Comparison of ENCODE assay signal across 8 cellular contexts in genomic region chr22:50532353-50532700, GRCh38. TPM values are rescaled to one million over a fixed set of nuclear protein-coding genes. Genes with fewer than 3 reads are reported as not detected.
DNase-seq lines count a peak whose midpoint lies in the region; ATAC-seq, FAIRE-seq and TF ChIP-seq lines count a peak whose summit lies in the region.

No MANE protein-coding gene starts in this region.

- peak overlapping the region; percentile 100 for H3K27ac Mint-ChIP-seq in activated CD8-positive, alpha-beta memory T cell treated with anti-CD3 and anti-CD28 coated beads, Interleukin-2, amount 10 ng/mL, durations not matched to agents 7 days and 5 days
- H3K27ac Mint-ChIP-seq in astrocyte (ENCODE audit: unreplicated experiment) = peak overlapping the region; percentile 69

- no peak for ATAC-seq in activated CD8-positive, alpha-beta memory T cell treated with anti-CD3 and anti-CD28 coated beads, Interleukin-2, amount 10 ng/mL, durations not matched to agents 7 days and 5 days
- ATAC-seq in left lung = no peak
- ATAC-seq in HG03280 (IDR thresholded peaks at IDR 0.05; ENCODE audit: unreplicated experiment) = no peak

- CTCF ChIA-PET in activated CD8-positive, alpha-beta memory T cell treated with anti-CD3 and anti-CD28 coated beads, Interleukin-2, amount 10 ng/mL, durations not matched to agents 7 days and 5 days (lab: Charles Lee) = interaction anchor here (0.8 to 3.3 kb wide), 7 partner anchors 13 to 88 kb away, joined by 3 to 21 read pairs (median 5); partner anchors contain the start of genes KLHDC7B, LMF2, NCAPH2 and SYCE3

- no peak for TF ChIP-seq CTCF in astrocyte (IDR thresholded peaks at IDR 0.05; ENCODE audit: insufficient read depth, low read depth, low read length)
- no peak for TF ChIP-seq CTCF in left lung (IDR thresholded peaks at IDR 0.05)
- TF ChIP-seq CTCF in thyroid gland (IDR thresholded peaks at IDR 0.05) = no peak

- no peaks in the 10 kb centered on the region for H3K9me3 Mint-ChIP-seq in activated CD8-positive, alpha-beta memory T cell treated with anti-CD3 and anti-CD28 coated beads, Interleukin-2, amount 10 ng/mL, durations not matched to agents 7 days and 5 days (ENCODE audit: low read depth)
- H3K9me3 Mint-ChIP-seq in astrocyte (ENCODE audit: unreplicated experiment) = peaks cover 7% of the 10 kb centered on the region

- H3K27me3 ChIP-seq in astrocyte (ENCODE audit: insufficient read depth, low read length) (peaks cover 30% of the 10 kb centered on the region), left lung (no peaks in the 10 kb centered on the region), thyroid gland (no peaks in the 10 kb centered on the region)

- 8 to 34% methylated on average over 8 to 15 of the region's 17 CpGs for WGBS in thyroid gland, 2 donors

- FAIRE-seq in astrocyte (lab: Jason Lieb, UNC) = no peak

- H3K4me1 Mint-ChIP-seq in activated CD8-positive, alpha-beta memory T cell treated with anti-CD3 and anti-CD28 coated beads, Interleukin-2, amount 10 ng/mL, durations not matched to agents 7 days and 5 days = peaks cover 50% of the 10 kb centered on the region
- no peaks in the 10 kb centered on the region for H3K4me1 Mint-ChIP-seq in astrocyte (ENCODE audit: low read depth, unreplicated experiment)

- H3K4me3 ChIP-seq in astrocyte (ENCODE audit: insufficient read depth, low read depth, low read length) = no peak overlapping the region
- H3K4me3 ChIP-seq in left lung = peak overlapping the region; percentile 71 to 85
- peak overlapping the region in 1 of 3 donors; percentile 81 for H3K4me3 ChIP-seq in thyroid gland (replicated peaks in 1 of 3)

- H3K79me2 ChIP-seq in astrocyte (ENCODE audit: insufficient read depth, low read length) = no peaks in the 10 kb centered on the region

- peak; percentile 58 for DNase-seq in activated CD8-positive, alpha-beta memory T cell treated with anti-CD3 and anti-CD28 coated beads, Interleukin-2, amount 10 ng/mL, durations not matched to agents 7 days and 5 days
- no peak for DNase-seq in activated CD8-positive, alpha-beta memory T cell treated with anti-CD3 and anti-CD28 coated beads, Interleukin-2, amount 50 U/mL, for 4 hours
- DNase-seq in astrocyte (ENCODE audit: low read depth) (no peak), left lung (peak; percentile 70 to 87), thyroid gland (no peak), GF-D8 (lab: John Stamatoyannopoulos, UW) (no peak)
- DNase-seq in activated CD4-positive, CD25-positive, alpha-beta regulatory T cell (lab: John Stamatoyannopoulos, UW) = no peak

- intact Hi-C loops in left lung (cut with DNase I) = no loop called here
- intact Hi-C loops in thyroid gland (cut with DNase I) = no loop called here

- peak overlapping the region; percentile 94 for H3K4me3 Mint-ChIP-seq in activated CD8-positive, alpha-beta memory T cell treated with anti-CD3 and anti-CD28 coated beads, Interleukin-2, amount 10 ng/mL, durations not matched to agents 7 days and 5 days
- peak overlapping the region; percentile 76 for H3K4me3 Mint-ChIP-seq in astrocyte (ENCODE audit: unreplicated experiment)

- H3K36me3 Mint-ChIP-seq in activated CD8-positive, alpha-beta memory T cell treated with anti-CD3 and anti-CD28 coated beads, Interleukin-2, amount 10 ng/mL, durations not matched to agents 7 days and 5 days = peaks cover 13% of the 10 kb centered on the region
- peaks cover 2% of the 10 kb centered on the region for H3K36me3 Mint-ChIP-seq in astrocyte (ENCODE audit: low read depth, unreplicated experiment)

- H3K27ac ChIP-seq in astrocyte (ENCODE audit: low read depth, low read length) = no peak overlapping the region
- H3K27ac ChIP-seq in left lung = peak overlapping the region; percentile 99
- peak overlapping the region; percentile 81 to 99 (median 85) for H3K27ac ChIP-seq in thyroid gland

- no peaks in the 10 kb centered on the region for H3K36me3 ChIP-seq in astrocyte (ENCODE audit: insufficient read depth, low read length)
- peaks cover 0 to 18% of the 10 kb centered on the region in 2 donors for H3K36me3 ChIP-seq in left lung
- no peaks in the 10 kb centered on the region for H3K36me3 ChIP-seq in thyroid gland

- no peak overlapping the region for H2AFZ ChIP-seq in astrocyte (ENCODE audit: low read depth, low read length)

- H3K4me2 ChIP-seq in astrocyte (ENCODE audit: low read length) = peak overlapping the region; percentile 70

- H3K9ac ChIP-seq in astrocyte (ENCODE audit: low read length) = no peak overlapping the region

- H3K27me3 Mint-ChIP-seq in activated CD8-positive, alpha-beta memory T cell treated with anti-CD3 and anti-CD28 coated beads, Interleukin-2, amount 10 ng/mL, durations not matched to agents 7 days and 5 days = no peaks in the 10 kb centered on the region
- H3K27me3 Mint-ChIP-seq in astrocyte (ENCODE audit: low read depth, unreplicated experiment) = peaks cover 12% of the 10 kb centered on the region

- H3K4me1 ChIP-seq in astrocyte (ENCODE audit: insufficient read depth, low read length) (peaks cover 11% of the 10 kb centered on the region), left lung (peaks cover 0 to 75% of the 10 kb centered on the region in 2 donors), thyroid gland (peaks cover 25 to 38% of the 10 kb centered on the region in 2 donors)

- peaks cover 17% of the 10 kb centered on the region for H4K20me1 ChIP-seq in astrocyte (ENCODE audit: insufficient read depth, low read length)

- TF ChIP-seq POLR2A in thyroid gland (IDR thresholded peaks at IDR 0.05) = no peak

- H3K9me3 ChIP-seq in astrocyte (ENCODE audit: insufficient read depth, low read depth, low read length) (no peaks in the 10 kb centered on the region), left lung (no peaks in the 10 kb centered on the region), thyroid gland (no peaks in the 10 kb centered on the region)

RNA-seq across cellular contexts. Expression of gene TYMP, which starts 2.5 kb away (rescaled TPM):
- total RNA-seq in activated CD8-positive, alpha-beta memory T cell treated with anti-CD3 and anti-CD28 coated beads, Interleukin-2, amount 10 ng/mL, durations not matched to agents 7 days and 5 days = 100 to 1,000 TPM in 1 of 2 experiments, 10 to 100 TPM in 1; 93.1 to 108 TPM
- total RNA-seq in astrocyte (3.3 and 3.7 TPM in 2 replicates), left lung (100 to 1,000 TPM; 130 to 256 TPM), thyroid gland (10 to 100 TPM; 28.0 to 61.0 (median 33.6) TPM)

RNA-seq across cellular contexts. Expression of gene SCO2, which starts 6.9 kb away (rescaled TPM):
- total RNA-seq in activated CD8-positive, alpha-beta memory T cell treated with anti-CD3 and anti-CD28 coated beads, Interleukin-2, amount 10 ng/mL, durations not matched to agents 7 days and 5 days = 10 to 100 TPM in 1 of 2 experiments, 1 to 10 TPM in 1; 9.1 to 11.6 TPM
- total RNA-seq in astrocyte (1.8 and 5.5 TPM in 2 replicates), left lung (1 to 10 TPM; 2.3 to 3.1 TPM), thyroid gland (1 to 10 TPM in 3 of 4 donors, not detected in 1; 2.6 to 5.5 (median 2.9) TPM)

RNA-seq across cellular contexts. Expression of gene KLHDC7B, which starts 13.4 kb away (rescaled TPM):
- total RNA-seq in activated CD8-positive, alpha-beta memory T cell treated with anti-CD3 and anti-CD28 coated beads, Interleukin-2, amount 10 ng/mL, durations not matched to agents 7 days and 5 days = 10 to 100 TPM; 10.2 to 12.0 TPM
- total RNA-seq in astrocyte (0.32 and 1.9 TPM in 2 replicates), left lung (under 1 TPM; 0.29 to 0.73 TPM), thyroid gland (under 1 TPM in 1 of 4 donors, not detected in 3; 0.27 TPM)

RNA-seq across cellular contexts. Expression of gene NCAPH2, which starts 24.3 kb away (rescaled TPM):
- 100 to 1,000 TPM; 136 to 181 TPM for total RNA-seq in activated CD8-positive, alpha-beta memory T cell treated with anti-CD3 and anti-CD28 coated beads, Interleukin-2, amount 10 ng/mL, durations not matched to agents 7 days and 5 days
- 25.6 and 27.2 TPM in 2 replicates for total RNA-seq in astrocyte
- total RNA-seq in left lung = 10 to 100 TPM; 45.5 to 50.1 TPM
- 10 to 100 TPM; 39.6 to 47.5 (median 43.1) TPM for total RNA-seq in thyroid gland

RNA-seq across cellular contexts. Expression of gene LMF2, which starts 24.8 kb away (rescaled TPM):
- total RNA-seq in activated CD8-positive, alpha-beta memory T cell treated with anti-CD3 and anti-CD28 coated beads, Interleukin-2, amount 10 ng/mL, durations not matched to agents 7 days and 5 days = 100 to 1,000 TPM in 1 of 2 experiments, 10 to 100 TPM in 1; 98.6 to 138 TPM
- total RNA-seq in astrocyte = 93.2 and 111 TPM in 2 replicates
- 10 to 100 TPM; 73.1 to 76.4 TPM for total RNA-seq in left lung
- 100 to 1,000 TPM in 2 of 4 donors, 10 to 100 TPM in 2; 53.2 to 117 (median 96.6) TPM for total RNA-seq in thyroid gland

Comparison
In these comparisons a context has a peak if more than half of its experiments do, and no peak if none do; other contexts are left out.
1. DNase-seq: peak in activated CD8-positive, alpha-beta memory T cell treated with anti-CD3 and anti-CD28 coated beads, Interleukin-2, amount 10 ng/mL, durations not matched to agents 7 days and 5 days (single experiment) and left lung (2 of 2); none in activated CD8-positive, alpha-beta memory T cell treated with anti-CD3 and anti-CD28 coated beads, Interleukin-2, amount 50 U/mL, for 4 hours (single experiment), astrocyte (single experiment), thyroid gland (0 of 2), activated CD4-positive, CD25-positive, alpha-beta regulatory T cell (0 of 4) and GF-D8 (single experiment).